12 cellular contexts compared by ENCODE assay signal in genomic region chr20:44166477-44166876, GRCh38. TPM values are rescaled to one million over a fixed set of nuclear protein-coding genes. Genes with fewer than 3 reads are reported as not detected.
DNase-seq lines count a peak whose midpoint lies in the region; ATAC-seq and TF ChIP-seq lines count a peak whose summit lies in the region.
"Had no signal": no experiment of that assay in that cellular context is flagged by ENCODE, and none has a peak within 500 bp of the region (broad histone marks: within the 10 kb centered on the region; RNA-seq: fewer than 3 reads in every experiment).

No MANE protein-coding gene starts in this region.

- H3K27me3 ChIP-seq in mesendoderm (ENCODE audit: insufficient read depth, low read length, poor library complexity), result no peaks in the 10 kb centered on the region

- no peak overlapping the region for H4K8ac ChIP-seq in mesendoderm (ENCODE audit: low read depth, low read length)

- H3K27me3 Mint-ChIP-seq in activated naive CD8-positive, alpha-beta T cell treated with anti-CD3 and anti-CD28 coated beads, Interleukin-2, amount 50 U/mL, for 24 hours, result peaks cover 32% of the 10 kb centered on the region

- no peak overlapping the region for H3K27ac Mint-ChIP-seq in activated naive CD8-positive, alpha-beta T cell treated with anti-CD3 and anti-CD28 coated beads, Interleukin-2, amount 50 U/mL, for 24 hours
- H3K27ac Mint-ChIP-seq: activated naive CD4-positive, alpha-beta T cell treated with anti-CD3 and anti-CD28 coated beads, Interleukin-2, amount 50 U/mL, for 72 hours; mesothelial cell of epicardium had no signal

- no peaks in the 10 kb centered on the region for H3K79me2 ChIP-seq in mesendoderm (ENCODE audit: control insufficient read depth, insufficient read depth, low read length)

- no peak overlapping the region for H2BK5ac ChIP-seq in mesendoderm (ENCODE audit: low read length)

- H3K18ac ChIP-seq in mesendoderm (ENCODE audit: low read length), result peak overlapping the region; percentile 5

- H2AK5ac ChIP-seq in mesendoderm (ENCODE audit: low read length), result no peak overlapping the region

- H3K4ac ChIP-seq in mesendoderm (ENCODE audit: low read depth, low read length), result no peak overlapping the region

- no peak overlapping the region for H4K5ac ChIP-seq in mesendoderm (ENCODE audit: low read length)

- peak overlapping the region; percentile 4 for H3K27ac ChIP-seq in mesendoderm (ENCODE audit: low read depth, low read length)
- H3K27ac ChIP-seq: tibial nerve had no signal

- H3K4me3 ChIP-seq in mesendoderm (ENCODE audit: low read length), result no peak overlapping the region
- H3K4me3 ChIP-seq in mucosa of descending colon, result no peak overlapping the region
- H3K4me3 ChIP-seq: tibial nerve had no signal

- H2BK120ac ChIP-seq in mesendoderm (ENCODE audit: low read depth, low read length), result no peak overlapping the region

- H3K79me1 ChIP-seq in mesendoderm (ENCODE audit: low read length), result no peaks in the 10 kb centered on the region

- H3K9ac ChIP-seq in mesendoderm (ENCODE audit: low read length), result no peak overlapping the region

- no peak overlapping the region for H2BK15ac ChIP-seq in mesendoderm (replicated peaks; ENCODE audit: low read depth)

- H3K36me3 Mint-ChIP-seq in activated naive CD8-positive, alpha-beta T cell treated with anti-CD3 and anti-CD28 coated beads, Interleukin-2, amount 50 U/mL, for 24 hours (ENCODE audit: low read depth), result no peaks in the 10 kb centered on the region
- H3K36me3 Mint-ChIP-seq: activated naive CD4-positive, alpha-beta T cell treated with anti-CD3 and anti-CD28 coated beads, Interleukin-2, amount 50 U/mL, for 72 hours; mesothelial cell of epicardium; WTC11 had no signal

- intact Hi-C loops in Right ventricle myocardium inferior (cut with DNase I), result no loop called here
- intact Hi-C loops in cardiac septum (cut with DNase I), result no loop called here
- intact Hi-C loops in mucosa of descending colon (cut with DNase I, micrococcal nuclease), result no loop called here

- ATAC-seq in Right ventricle myocardium inferior (peak; percentile 85), HG02623 (IDR thresholded peaks at IDR 0.05; ENCODE audit: unreplicated experiment) (no peak), mucosa of descending colon (no peak)
- ATAC-seq in activated naive CD8-positive, alpha-beta T cell treated with anti-CD3 and anti-CD28 coated beads, Interleukin-2, amount 50 U/mL, for 24 hours, result no peak
- ATAC-seq: WTC11 had no signal

- no peaks in the 10 kb centered on the region for H3K4me1 Mint-ChIP-seq in activated naive CD8-positive, alpha-beta T cell treated with anti-CD3 and anti-CD28 coated beads, Interleukin-2, amount 50 U/mL, for 24 hours

- no peaks in the 10 kb centered on the region for H3K36me3 ChIP-seq in mesendoderm (ENCODE audit: control insufficient read depth, insufficient read depth, low read length)
- H3K36me3 ChIP-seq in mucosa of descending colon (ENCODE audit: low read depth), result no peaks in the 10 kb centered on the region
- H3K36me3 ChIP-seq: tibial nerve had no signal

- peak overlapping the region; percentile 73 for H3K23ac ChIP-seq in mesendoderm (ENCODE audit: low read length)

- no peaks in the 10 kb centered on the region for H3K9me3 Mint-ChIP-seq in activated naive CD8-positive, alpha-beta T cell treated with anti-CD3 and anti-CD28 coated beads, Interleukin-2, amount 50 U/mL, for 24 hours
- H3K9me3 Mint-ChIP-seq: activated naive CD4-positive, alpha-beta T cell treated with anti-CD3 and anti-CD28 coated beads, Interleukin-2, amount 50 U/mL, for 72 hours had no signal

- H3K4me1 ChIP-seq in mesendoderm (ENCODE audit: control insufficient read depth, low read depth, low read length) (no peaks in the 10 kb centered on the region), mucosa of descending colon (ENCODE audit: low read depth) (no peaks in the 10 kb centered on the region)
- H3K4me1 ChIP-seq: tibial nerve had no signal

- TF ChIP-seq CTCF in mucosa of descending colon (IDR thresholded peaks at IDR 0.05), result no peak

- H3K56ac ChIP-seq in mesendoderm (ENCODE audit: low read length), result no peak overlapping the region

- no peak overlapping the region for H3K4me2 ChIP-seq in mesendoderm (ENCODE audit: low read length)

- no peaks in the 10 kb centered on the region for H3K9me3 ChIP-seq in mucosa of descending colon
- H3K9me3 ChIP-seq: tibial nerve had no signal

- DNase-seq in Right ventricle myocardium inferior (ENCODE audit: missing footprints) (no peak), cardiac septum (ENCODE audit: low spot score) (no peak), epidermal melanocyte (ENCODE audit: insufficient read length, low spot score) (peak; percentile 79), mesendoderm (peak; percentile 50), mucosa of descending colon (no peak)
- no peak for DNase-seq in activated CD4-positive, alpha-beta T cell treated with anti-CD3 and anti-CD28 coated beads for 48 hours
- DNase-seq in activated naive CD8-positive, alpha-beta T cell treated with anti-CD3 and anti-CD28 coated beads, Interleukin-2, amount 50 U/mL, for 24 hours, result no peak

- H3K4me3 Mint-ChIP-seq in activated naive CD8-positive, alpha-beta T cell treated with anti-CD3 and anti-CD28 coated beads, Interleukin-2, amount 50 U/mL, for 24 hours, result no peak overlapping the region
- H3K4me3 Mint-ChIP-seq: mesothelial cell of epicardium, WTC11 had no signal

- no CpG with 5 or more reads among the region's 4 CpGs for WGBS in mesendoderm (ENCODE audit: extremely low coverage, insufficient coverage, low lambda C conversion rate)

RNA-seq across cellular contexts. Expression of gene JPH2, which starts 20.5 kb away (rescaled TPM):
- total RNA-seq in Right ventricle myocardium inferior (197 TPM), cardiac septum (182 TPM), mucosa of descending colon (10 to 100 TPM in 1 of 3 donors, 1 to 10 TPM in 2; 2.3 to 87.3 (median 8.3) TPM)
- polyA plus RNA-seq in mesendoderm (2013, experiment 1 of 2), result 2.3 TPM
- 2.3 TPM for polyA plus RNA-seq in mesendoderm (2013, experiment 2 of 2)

RNA-seq across cellular contexts. Expression of gene OSER1, which starts 44.1 kb away (rescaled TPM):
- total RNA-seq in Right ventricle myocardium inferior (32.1 TPM), cardiac septum (28.4 TPM), mucosa of descending colon (10 to 100 TPM; 32.1 to 40.1 (median 32.5) TPM)
- polyA plus RNA-seq in mesendoderm (2013, experiment 1 of 2), result 27.3 TPM
- polyA plus RNA-seq in mesendoderm (2013, experiment 2 of 2), result 27.4 TPM

Comparison
In these comparisons a context has a peak if more than half of its experiments do, and no peak if none do; other contexts are left out.
1. DNase-seq: peak in epidermal melanocyte (single experiment) and mesendoderm (single experiment); none in Right ventricle myocardium inferior (single experiment), cardiac septum (single experiment), activated CD4-positive, alpha-beta T cell treated with anti-CD3 and anti-CD28 coated beads for 48 hours (single experiment), activated naive CD8-positive, alpha-beta T cell treated with anti-CD3 and anti-CD28 coated beads, Interleukin-2, amount 50 U/mL, for 24 hours (single experiment) and mucosa of descending colon (0 of 3).